31 cellular contexts compared by ENCODE assay signal in genomic region chr7:126689037-126689436, GRCh38.
A peak's percentile ranks its signal among the peaks of the same experiment; 100 is the strongest.
DNase-seq lines count a peak whose midpoint lies in the region; ATAC-seq, FAIRE-seq and TF ChIP-seq lines count a peak whose summit lies in the region.
"Had no signal": no experiment of that assay in that cellular context is flagged by ENCODE, and none has a peak within 500 bp of the region (broad histone marks: within the 10 kb centered on the region; RNA-seq: fewer than 3 reads in every experiment).

No MANE protein-coding gene starts in this region.

- H3K9me3 Mint-ChIP-seq in astrocyte (ENCODE audit: unreplicated experiment), result peaks cover 5% of the 10 kb centered on the region
- H3K9me3 Mint-ChIP-seq: activated naive CD8-positive, alpha-beta T cell treated with anti-CD3 and anti-CD28 coated beads for 36 hours; activated T-helper 17 cell treated with anti-CD3 and anti-CD28 coated beads, Interleukin-2, amount 50 U/mL, for 72 hours had no signal

- CTCF ChIA-PET in AG04449 (lab: Yijun Ruan, JAX), result no interaction called here

- no peaks in the 10 kb centered on the region for H3K27me3 Mint-ChIP-seq in astrocyte (ENCODE audit: low read depth, unreplicated experiment)
- H3K27me3 Mint-ChIP-seq: activated naive CD8-positive, alpha-beta T cell treated with anti-CD3 and anti-CD28 coated beads for 36 hours; activated T-helper 17 cell treated with anti-CD3 and anti-CD28 coated beads, Interleukin-2, amount 50 U/mL, for 72 hours; stimulated activated memory B cell treated with anti-CD40 and anti-IgM and Interleukin-4, amounts not matched to agents 10 μg/mL and 1 μg/mL and 100 μg/mL, for 72 hours had no signal

- TF ChIP-seq CTCF in AG04449 (IDR thresholded peaks at IDR 0.05; ENCODE audit: insufficient read depth, low read length, missing control alignments) (no peak), astrocyte (IDR thresholded peaks at IDR 0.05; ENCODE audit: insufficient read depth, low read depth, low read length) (no peak), lower leg skin (IDR thresholded peaks at IDR 0.05) (no peak)

- H3K4me1 ChIP-seq in astrocyte (ENCODE audit: insufficient read depth, low read length), result no peaks in the 10 kb centered on the region
- H3K4me1 ChIP-seq: psoas muscle, SJSA1, suprapubic skin had no signal

- no peaks in the 10 kb centered on the region for H3K36me3 Mint-ChIP-seq in astrocyte (ENCODE audit: low read depth, unreplicated experiment)
- H3K36me3 Mint-ChIP-seq: activated naive CD8-positive, alpha-beta T cell treated with anti-CD3 and anti-CD28 coated beads for 36 hours; stimulated activated memory B cell treated with anti-CD40 and anti-IgM and Interleukin-4, amounts not matched to agents 10 μg/mL and 1 μg/mL and 100 μg/mL, for 72 hours had no signal

- no peaks in the 10 kb centered on the region for H3K27me3 ChIP-seq in astrocyte (ENCODE audit: insufficient read depth, low read length)
- H3K27me3 ChIP-seq: SJSA1, suprapubic skin had no signal

- 38 to 39% methylated on average over 1 of the region's 1 CpG for WGBS in lower leg skin, 2 donors

- peak; percentile 41 for DNase-seq in AG04449 (ENCODE audit: low read depth, low spot score)
- DNase-seq in HT1080 (ENCODE audit: low read depth), result peak; percentile 36
- peak; percentile 52 for DNase-seq in astrocyte (ENCODE audit: low read depth)
- peak; percentile 36 for DNase-seq in kidney tubule cell (ENCODE audit: low spot score)
- DNase-seq in NCI-H1048 (lab: John Stamatoyannopoulos, UW), result no peak
- DNase-seq in lower leg skin (ENCODE audit: low spot score in 2 of 2), result no peak
- DNase-seq: activated naive CD8-positive, alpha-beta T cell treated with anti-CD3 and anti-CD28 coated beads for 36 hours; C1 segment of cervical spinal cord; Calu3; glutamatergic neuron; Kasumi-1; midbrain; NCI-H1105; NCI-H2029 treated with DMSO at 0.1 percent for 48 hours; NCI-H510A; psoas muscle; T-helper 2 cell had no signal

- ATAC-seq in esophagus mucosa (no peak), GM18498 (IDR thresholded peaks at IDR 0.05; ENCODE audit: unreplicated experiment) (no peak)
- ATAC-seq: activated T-helper 17 cell treated with anti-CD3 and anti-CD28 coated beads, Interleukin-2, amount 50 U/mL, for 72 hours; left lobe of liver; Panc1; psoas muscle; stimulated activated memory B cell treated with anti-CD40 and anti-IgM and Interleukin-4, amounts not matched to agents 10 μg/mL and 1 μg/mL and 100 μg/mL, for 72 hours had no signal

- no peaks in the 10 kb centered on the region for H3K9me3 ChIP-seq in astrocyte (ENCODE audit: insufficient read depth, low read depth, low read length)
- H3K9me3 ChIP-seq: psoas muscle, SJSA1 had no signal

- intact Hi-C loops in lower leg skin (cut with DNase I; ENCODE audit: low total_unique reads), result no loop called here

- H3K79me2 ChIP-seq in astrocyte (ENCODE audit: insufficient read depth, low read length), result no peaks in the 10 kb centered on the region

- no peaks in the 10 kb centered on the region for H3K36me3 ChIP-seq in astrocyte (ENCODE audit: insufficient read depth, low read length)
- H3K36me3 ChIP-seq: SJSA1, suprapubic skin had no signal

- H3K4me3 ChIP-seq in AG04449 (ENCODE audit: low read depth, low read length) (no peak overlapping the region), astrocyte (ENCODE audit: insufficient read depth, low read depth, low read length) (no peak overlapping the region), lower leg skin (ENCODE audit: low read depth, poor library complexity, severe bottlenecking) (no peak overlapping the region)
- H3K4me3 ChIP-seq: coronary artery, psoas muscle, SJSA1, skin epidermis, suprapubic skin had no signal

- no peak for TF ChIP-seq POLR2A in lower leg skin (IDR thresholded peaks at IDR 0.05)

- no peak overlapping the region for H3K9ac ChIP-seq in astrocyte (ENCODE audit: low read length)

- H3K4me1 Mint-ChIP-seq in astrocyte (ENCODE audit: low read depth, unreplicated experiment), result peaks cover 23% of the 10 kb centered on the region
- H3K4me1 Mint-ChIP-seq: activated naive CD8-positive, alpha-beta T cell treated with anti-CD3 and anti-CD28 coated beads for 36 hours; activated T-helper 17 cell treated with anti-CD3 and anti-CD28 coated beads, Interleukin-2, amount 50 U/mL, for 72 hours; stimulated activated memory B cell treated with anti-CD40 and anti-IgM and Interleukin-4, amounts not matched to agents 10 μg/mL and 1 μg/mL and 100 μg/mL, for 72 hours had no signal

- no peaks in the 10 kb centered on the region for H4K20me1 ChIP-seq in astrocyte (ENCODE audit: insufficient read depth, low read length)

- no peak overlapping the region for H2AFZ ChIP-seq in astrocyte (ENCODE audit: low read depth, low read length)

- no peak overlapping the region for H3K27ac Mint-ChIP-seq in astrocyte (ENCODE audit: unreplicated experiment)
- H3K27ac Mint-ChIP-seq: activated naive CD8-positive, alpha-beta T cell treated with anti-CD3 and anti-CD28 coated beads for 36 hours; activated T-helper 17 cell treated with anti-CD3 and anti-CD28 coated beads, Interleukin-2, amount 50 U/mL, for 72 hours; stimulated activated memory B cell treated with anti-CD40 and anti-IgM and Interleukin-4, amounts not matched to agents 10 μg/mL and 1 μg/mL and 100 μg/mL, for 72 hours had no signal

- FAIRE-seq in astrocyte (lab: Jason Lieb, UNC), result no peak
- FAIRE-seq: GM18507, urothelium cell line had no signal

- H3K27ac ChIP-seq in astrocyte (ENCODE audit: low read depth, low read length), result no peak overlapping the region
- H3K27ac ChIP-seq: coronary artery, psoas muscle, SJSA1, skin epidermis, suprapubic skin, VCaP had no signal

- H3K4me2 ChIP-seq in astrocyte (ENCODE audit: low read length), result no peak overlapping the region

- no peak overlapping the region for H3K4me3 Mint-ChIP-seq in astrocyte (ENCODE audit: unreplicated experiment)
- H3K4me3 Mint-ChIP-seq: activated naive CD8-positive, alpha-beta T cell treated with anti-CD3 and anti-CD28 coated beads for 36 hours; activated T-helper 17 cell treated with anti-CD3 and anti-CD28 coated beads, Interleukin-2, amount 50 U/mL, for 72 hours; nephron; stimulated activated memory B cell treated with anti-CD40 and anti-IgM and Interleukin-4, amounts not matched to agents 10 μg/mL and 1 μg/mL and 100 μg/mL, for 72 hours had no signal

- POLR2A ChIA-PET in AG04449 (lab: Yijun Ruan, JAX), result no interaction called here

Comparison
In these comparisons a context has a peak if more than half of its experiments do, and no peak if none do; other contexts are left out.
1. DNase-seq: peak in AG04449 (single experiment), HT1080 (single experiment), astrocyte (single experiment) and kidney tubule cell (single experiment); none in NCI-H1048 (single experiment) and lower leg skin (0 of 2).